ENCODE assay signal across 2 cellular contexts in genomic region chr7:137906636-137907035, GRCh38. TPM values are rescaled to one million over a fixed set of nuclear protein-coding genes. Genes with fewer than 3 reads are reported as not detected.
"Had no signal": no experiment of that assay in that cellular context is flagged by ENCODE, and none has a peak within 500 bp of the region (broad histone marks: within the 10 kb centered on the region; RNA-seq: fewer than 3 reads in every experiment).

No MANE protein-coding gene starts in this region.

RNA-seq across cellular contexts. Expression of gene DGKI, which starts 59.9 kb away (rescaled TPM):
- total RNA-seq: activated CD8-positive, alpha-beta T cell treated with anti-CD3 and anti-CD28 coated beads, Interleukin-2, amount 10 ng/mL, durations not matched to agents 7 days and 5 days; activated naive CD8-positive, alpha-beta T cell treated with anti-CD3 and anti-CD28 coated beads, Interleukin-2, amount 10 ng/mL, durations not matched to agents 7 days and 5 days had no signal
